ENCODE assay signal across 8 cellular contexts in genomic region chr19:17860331-17860992, GRCh38. TPM values are rescaled to one million over a fixed set of nuclear protein-coding genes. Genes with fewer than 3 reads are reported as not detected.
DNase-seq lines count a peak whose midpoint lies in the region; ATAC-seq, FAIRE-seq and TF ChIP-seq lines count a peak whose summit lies in the region.

No MANE protein-coding gene starts in this region.

- peak overlapping the region in 1 of 2 experiments; percentile 71 for H3K23ac ChIP-seq in mesenchymal stem cell (ENCODE audit: low read length in 2 of 2)

- H3K4me3 Mint-ChIP-seq in stimulated activated naive CD8-positive, alpha-beta T cell treated with anti-CD3 and anti-CD28 coated beads, Interleukin-15, Interleukin-2, amounts not matched to agents 100 ng/mL and 50 ng/mL, for 24 hours, result peak overlapping the region; percentile 99

- H3K14ac ChIP-seq in mesenchymal stem cell (ENCODE audit: low read length in 2 of 2), result no peak overlapping the region

- H3K36me3 Mint-ChIP-seq in stimulated activated naive CD8-positive, alpha-beta T cell treated with anti-CD3 and anti-CD28 coated beads, Interleukin-15, Interleukin-2, amounts not matched to agents 100 ng/mL and 50 ng/mL, for 24 hours (ENCODE audit: low read depth), result peaks cover 54% of the 10 kb centered on the region

- H3K36me3 ChIP-seq in K562 (ENCODE audit: control insufficient read depth, insufficient read depth, low read length) (peaks cover 48% of the 10 kb centered on the region), mesenchymal stem cell (ENCODE audit: control insufficient read depth in 1 of 2, insufficient read depth in 2 of 2, low read depth in 1 of 2, low read length in 2 of 2) (peaks cover 40 to 47% of the 10 kb centered on the region in 2 experiments)

- H3K27me3 Mint-ChIP-seq in stimulated activated naive CD8-positive, alpha-beta T cell treated with anti-CD3 and anti-CD28 coated beads, Interleukin-15, Interleukin-2, amounts not matched to agents 100 ng/mL and 50 ng/mL, for 24 hours, result no peaks in the 10 kb centered on the region

- peak overlapping the region; percentile 57 to 92 for H3K4ac ChIP-seq in mesenchymal stem cell (ENCODE audit: low read depth in 1 of 2, low read length in 2 of 2)

- H3K27me3 ChIP-seq in K562 (ENCODE audit: control insufficient read depth in 2 of 2, insufficient read depth in 2 of 2, low read length in 2 of 2) (no peaks in the 10 kb centered on the region), mesenchymal stem cell (ENCODE audit: control insufficient read depth in 1 of 2, insufficient read depth in 1 of 2, low read length in 2 of 2) (no peaks in the 10 kb centered on the region)

- FAIRE-seq in K562 (lab: Jason Lieb, UNC), result peak; percentile 32

- CTCF ChIA-PET in K562 (lab: Yijun Ruan, JAX; ENCODE audit: low intra/inter-chr PET ratio), result interaction anchor here (1.1 to 2.0 kb wide), 3 partner anchors 71 to 136 kb away, joined by 3 to 13 read pairs (median 7); partner anchors contain the start of gene CCDC124

- H3K9me1 ChIP-seq in K562 (ENCODE audit: control insufficient read depth, insufficient read depth, low read length), result peaks cover 3% of the 10 kb centered on the region

- ATAC-seq in stimulated activated naive CD8-positive, alpha-beta T cell treated with anti-CD3 and anti-CD28 coated beads, Interleukin-15, Interleukin-2, amounts not matched to agents 100 U/mL and 50 U/mL, for 24 hours, result no peak
- ATAC-seq in K562 (no peak), HG03045 (IDR thresholded peaks at IDR 0.05; ENCODE audit: unreplicated experiment) (no peak), GM19324 (IDR thresholded peaks at IDR 0.05; ENCODE audit: low FRiP score, unreplicated experiment) (no peak), GM18505 (IDR thresholded peaks at IDR 0.05; ENCODE audit: unreplicated experiment) (no peak)

- H2BK12ac ChIP-seq in mesenchymal stem cell (ENCODE audit: low read length in 2 of 2), result no peak overlapping the region

- H3K4me2 ChIP-seq in K562 (ENCODE audit: insufficient read depth, low read length), result peak overlapping the region; percentile 100
- peak overlapping the region; percentile 80 for H3K4me2 ChIP-seq in mesenchymal stem cell (ENCODE audit: low read length, poor library complexity, severe bottlenecking)

- H2BK120ac ChIP-seq in mesenchymal stem cell (ENCODE audit: low read depth, low read length), result no peak overlapping the region

- H3K27ac Mint-ChIP-seq in stimulated activated naive CD8-positive, alpha-beta T cell treated with anti-CD3 and anti-CD28 coated beads, Interleukin-15, Interleukin-2, amounts not matched to agents 100 ng/mL and 50 ng/mL, for 24 hours, result peak overlapping the region; percentile 100

- no peak; the same call in 1 of the 2 replicates for TF ChIP-seq POLR2A in K562 (conservative IDR thresholded peaks at IDR 0.05)
- TF ChIP-seq POLR2A in GM18505 (IDR thresholded peaks at IDR 0.05; ENCODE audit: borderline replicate concordance, extremely low read depth, insufficient read depth, insufficient read length), result no peak

- H4K20me1 ChIP-seq in K562 (replicated peaks; ENCODE audit: control insufficient read depth, insufficient read depth, low read length), result peaks cover 48% of the 10 kb centered on the region

- H2BK5ac ChIP-seq in mesenchymal stem cell (ENCODE audit: low read depth, low read length, poor library complexity, severe bottlenecking), result peak overlapping the region; percentile 86

- WGBS in K562 (ENCODE audit: insufficient coverage, low coverage, missing lambda C conversion rate), result under 1% methylated on average over 22 of the region's 22 CpGs
- WGBS in mesenchymal stem cell, result under 1% methylated on average over 21 of the region's 22 CpGs

- peak overlapping the region; percentile 35 for H4K8ac ChIP-seq in mesenchymal stem cell (ENCODE audit: low read length)

- POLR2A ChIA-PET in K562 (lab: Yijun Ruan, JAX), result interaction anchor here (0.6 to 4.0 kb wide), 15 partner anchors 10 to 1019 kb away, joined by 3 to 51 read pairs (median 3); partner anchors contain the start of genes CCDC124, JAK3 and SLC5A5

- peaks cover 52% of the 10 kb centered on the region for H3K4me1 Mint-ChIP-seq in stimulated activated naive CD8-positive, alpha-beta T cell treated with anti-CD3 and anti-CD28 coated beads, Interleukin-15, Interleukin-2, amounts not matched to agents 100 ng/mL and 50 ng/mL, for 24 hours (ENCODE audit: low read depth)

- intact Hi-C loops in K562 (cut with micrococcal nuclease), result loop anchor here (10.0 kb wide), 1 partner anchor 194 kb away; no protein-coding TSS in a partner anchor

- H3K4me3 ChIP-seq in K562, result peak overlapping the region; percentile 82
- peak overlapping the region; percentile 83 to 100 for H3K4me3 ChIP-seq in mesenchymal stem cell (ENCODE audit: insufficient read depth in 1 of 2, low read depth in 1 of 2, low read length in 2 of 2)

- no peak for TF ChIP-seq EP300 in K562 (IDR thresholded peaks at IDR 0.05; ENCODE audit: low read length)

- in situ Hi-C loops in K562 (cut with MboI), result no loop called here

- TF ChIP-seq RAD21 in K562 (CRISPR knock-in tag; conservative IDR thresholded peaks at IDR 0.05 in 1 of 2, IDR thresholded peaks at IDR 0.05 in 1 of 2), result no peak

- no peaks in the 10 kb centered on the region for H3K9me3 Mint-ChIP-seq in stimulated activated naive CD8-positive, alpha-beta T cell treated with anti-CD3 and anti-CD28 coated beads, Interleukin-15, Interleukin-2, amounts not matched to agents 100 ng/mL and 50 ng/mL, for 24 hours

- peak overlapping the region; percentile 46 for H4K91ac ChIP-seq in mesenchymal stem cell (ENCODE audit: low read length)

- H3K9ac ChIP-seq in K562 (ENCODE audit: insufficient read depth in 1 of 2, low read depth in 2 of 2, low read length in 2 of 2) (peak overlapping the region; percentile 99), mesenchymal stem cell (ENCODE audit: low read length) (peak overlapping the region; percentile 99)

- H3K27ac ChIP-seq in K562 (ENCODE audit: extremely low read depth, low read depth, low read length) (peak overlapping the region; percentile 91), mesenchymal stem cell (ENCODE audit: low read length, poor library complexity, severe bottlenecking) (peak overlapping the region; percentile 30)

- no peak overlapping the region for H2AFZ ChIP-seq in K562 (ENCODE audit: low read depth, low read length)
- no peak overlapping the region for H2AFZ ChIP-seq in mesenchymal stem cell (ENCODE audit: low read depth, low read length)

- BruUV-seq in K562 (replicated peaks; lab: Mats Ljungman, UMichigan), result TSS peak; percentile 55

- peak overlapping the region; percentile 68 to 89 for H3K18ac ChIP-seq in mesenchymal stem cell (ENCODE audit: low read depth in 1 of 2, low read length in 2 of 2)

- H3K4me1 ChIP-seq in K562 (replicated peaks in 1 of 2; ENCODE audit: control insufficient read depth in 2 of 2, insufficient read depth in 2 of 2, low read length in 2 of 2), result peaks cover 11 to 41% of the 10 kb centered on the region in 2 experiments; a peak in 4 of 5 replicates
- H3K4me1 ChIP-seq in mesenchymal stem cell (ENCODE audit: control insufficient read depth, insufficient read depth, low read depth, low read length), result peaks cover 25% of the 10 kb centered on the region

- H2BK15ac ChIP-seq in mesenchymal stem cell (ENCODE audit: low read depth, poor library complexity, severe bottlenecking), result no peak overlapping the region

- DNase-seq in stimulated activated naive CD8-positive, alpha-beta T cell treated with anti-CD3 and anti-CD28 coated beads, Interleukin-15, Interleukin-2, amounts not matched to agents 100 U/mL and 50 U/mL, for 24 hours, result no peak
- DNase-seq in K562 (ENCODE audit: extremely low read depth in 1 of 4, low spot score in 3 of 4) (peak in 3 of 4 experiments; percentile 37 to 49 (median 41)), mesenchymal stem cell (no peak), hepatic stellate cell (ENCODE audit: low spot score) (no peak)

- H3K79me1 ChIP-seq in mesenchymal stem cell (replicated peaks; ENCODE audit: low read length, poor library complexity, severe bottlenecking), result no peaks in the 10 kb centered on the region

- peaks cover 43% of the 10 kb centered on the region for H3K79me2 ChIP-seq in K562 (ENCODE audit: control insufficient read depth, insufficient read depth, low read length)

- no peak for TF ChIP-seq CTCF in K562 (IDR thresholded peaks at IDR 0.05 in 2 of 3, conservative IDR thresholded peaks at IDR 0.05 in 1 of 3; ENCODE audit: insufficient read depth in 2 of 3, low read depth in 1 of 3, low read length in 3 of 3)

- peak overlapping the region; percentile 72 for H2AK5ac ChIP-seq in mesenchymal stem cell (ENCODE audit: low read length, severe bottlenecking)

- no peaks in the 10 kb centered on the region for H3K9me3 ChIP-seq in K562 (replicated peaks; ENCODE audit: control insufficient read depth, insufficient read depth, low read depth, low read length)
- H3K9me3 ChIP-seq in mesenchymal stem cell (ENCODE audit: control insufficient read depth, low read length), result no peaks in the 10 kb centered on the region

RNA-seq across cellular contexts. Expression of gene RPL18A, which starts 0.8 kb away (rescaled TPM):
- 168 and 439 TPM in 2 replicates for total RNA-seq in K562 (2011; cell fraction: chromatin; rRNA removed; ENCODE audit: low replicate concordance)
- 698 and 878 TPM in 2 replicates for total RNA-seq in K562 (2011; cell fraction: nucleolus; rRNA removed)
- 586 and 897 TPM in 2 replicates for total RNA-seq in K562 (2011; cell fraction: nucleoplasm; rRNA removed)
- total RNA-seq in K562 (2014; rRNA removed) (2,735 and 3,133 TPM in 2 replicates), K562 (2014; rRNA removed; fragmentation: Illumina TruSeq; extraction: Trizol) (557 and 626 TPM in 2 replicates), K562 (2015; rRNA removed; fragmentation: Illumina TruSeq; extraction: Trizol) (1,801 and 1,895 TPM in 2 replicates), K562 (2021) (2,882 and 3,018 TPM in 2 replicates)
- polyA plus RNA-seq in K562 (2011; rRNA removed) (881 and 1,270 TPM in 2 replicates), K562 (2014; fragmentation: Illumina TruSeq; extraction: Trizol) (1,947 and 3,139 TPM in 2 replicates), K562 (2014; fragmentation: Nextera tagmentation; extraction: Ambion mirVana) (1,000 to 10,000 TPM; 1,130 to 1,273 TPM), K562 (2014; rRNA removed) (2,069 and 2,216 TPM in 2 replicates)
- 2,242 and 3,536 TPM in 2 replicates for polyA plus RNA-seq in K562 (2011; cell fraction: cytosol; rRNA removed)
- 920 and 1,021 TPM in 2 replicates for polyA plus RNA-seq in K562 (2011; cell fraction: nucleus; rRNA removed)
- polyA plus RNA-seq in K562 (2012), result 3,311 and 3,882 TPM in 2 replicates
- polyA minus RNA-seq in K562 (2011; rRNA and poly(A)+ RNA removed), result 348 and 383 TPM in 2 replicates
- polyA minus RNA-seq in K562 (2011; cell fraction: cytosol; rRNA and poly(A)+ RNA removed), result 1,225 and 1,878 TPM in 2 replicates
- 303 and 429 TPM in 2 replicates for polyA minus RNA-seq in K562 (2011; cell fraction: nucleus; rRNA and poly(A)+ RNA removed)
- 2,056 TPM for polyA plus RNA-seq in mesenchymal stem cell (2013, experiment 1 of 2)
- polyA plus RNA-seq in mesenchymal stem cell (2013, experiment 2 of 2), result 2,116 TPM

RNA-seq across cellular contexts. Expression of gene SLC5A5, which starts 11.3 kb away (rescaled TPM):
- total RNA-seq in K562 (2011; cell fraction: chromatin; rRNA removed; ENCODE audit: low replicate concordance), result 0.21 and 0.37 TPM in 2 replicates
- 0.39 and 0.50 TPM in 2 replicates for total RNA-seq in K562 (2011; cell fraction: nucleolus; rRNA removed)
- 0.29 and 0.38 TPM in 2 replicates for total RNA-seq in K562 (2011; cell fraction: nucleoplasm; rRNA removed)
- total RNA-seq in K562 (2014; rRNA removed), result 0.33 and 0.73 TPM in 2 replicates
- 0.13 and 0.18 TPM in 2 replicates for total RNA-seq in K562 (2014; rRNA removed; fragmentation: Illumina TruSeq; extraction: Trizol)
- 0.11 and 0.29 TPM in 2 replicates for total RNA-seq in K562 (2015; rRNA removed; fragmentation: Illumina TruSeq; extraction: Trizol)
- total RNA-seq in K562 (2021), result 0.25 and 0.29 TPM in 2 replicates
- polyA plus RNA-seq in K562 (2011; rRNA removed), result 0.05 and 0.20 TPM in 2 replicates
- 0.15 and 0.60 TPM in 2 replicates for polyA plus RNA-seq in K562 (2011; cell fraction: cytosol; rRNA removed)
- 0.08 and 0.18 TPM in 2 replicates for polyA plus RNA-seq in K562 (2011; cell fraction: nucleus; rRNA removed)
- polyA plus RNA-seq in K562 (2012), result 0.13 TPM in 1 of 2 replicates, not detected in the other
- 0.21 and 0.29 TPM in 2 replicates for polyA plus RNA-seq in K562 (2014; fragmentation: Illumina TruSeq; extraction: Trizol)
- under 1 TPM; 0.10 to 0.23 TPM for polyA plus RNA-seq in K562 (2014; fragmentation: Nextera tagmentation; extraction: Ambion mirVana)
- 0.09 and 0.38 TPM in 2 replicates for polyA plus RNA-seq in K562 (2014; rRNA removed)
- polyA minus RNA-seq in K562 (2011; rRNA and poly(A)+ RNA removed), result 0.15 and 0.32 TPM in 2 replicates
- polyA minus RNA-seq in K562 (2011; cell fraction: cytosol; rRNA and poly(A)+ RNA removed), result 0.86 TPM in 1 of 2 replicates, not detected in the other
- polyA minus RNA-seq in K562 (2011; cell fraction: nucleus; rRNA and poly(A)+ RNA removed), result 0.13 TPM in 1 of 2 replicates, not detected in the other
- not detected for polyA plus RNA-seq in mesenchymal stem cell (2013, experiment 1 of 2)
- polyA plus RNA-seq in mesenchymal stem cell (2013, experiment 2 of 2), result not detected

RNA-seq across cellular contexts. Expression of gene JAK3, which starts 12.7 kb away (rescaled TPM):
- 0.32 and 0.97 TPM in 2 replicates for total RNA-seq in K562 (2011; cell fraction: chromatin; rRNA removed; ENCODE audit: low replicate concordance)
- 0.50 and 0.66 TPM in 2 replicates for total RNA-seq in K562 (2011; cell fraction: nucleolus; rRNA removed)
- 0.53 and 0.66 TPM in 2 replicates for total RNA-seq in K562 (2011; cell fraction: nucleoplasm; rRNA removed)
- total RNA-seq in K562 (2014; rRNA removed) (0.12 and 0.14 TPM in 2 replicates), K562 (2014; rRNA removed; fragmentation: Illumina TruSeq; extraction: Trizol) (not detected in 2 replicates), K562 (2015; rRNA removed; fragmentation: Illumina TruSeq; extraction: Trizol) (0.04 TPM in 1 of 2 replicates, not detected in the other), K562 (2021) (0.18 and 0.47 TPM in 2 replicates)
- polyA plus RNA-seq in K562 (2011; rRNA removed) (0.13 and 0.28 TPM in 2 replicates), K562 (2014; fragmentation: Illumina TruSeq; extraction: Trizol) (0.04 and 0.14 TPM in 2 replicates), K562 (2014; fragmentation: Nextera tagmentation; extraction: Ambion mirVana) (under 1 TPM; 0.01 to 0.07 TPM), K562 (2014; rRNA removed) (0.04 and 0.07 TPM in 2 replicates)
- polyA plus RNA-seq in K562 (2011; cell fraction: cytosol; rRNA removed), result 0.21 TPM in 2 replicates
- polyA plus RNA-seq in K562 (2011; cell fraction: nucleus; rRNA removed), result 0.48 and 0.80 TPM in 2 replicates
- 0.10 and 0.14 TPM in 2 replicates for polyA plus RNA-seq in K562 (2012)
- 0.04 and 0.06 TPM in 2 replicates for polyA minus RNA-seq in K562 (2011; rRNA and poly(A)+ RNA removed)
- 0.19 TPM in 1 of 2 replicates, not detected in the other for polyA minus RNA-seq in K562 (2011; cell fraction: cytosol; rRNA and poly(A)+ RNA removed)
- polyA minus RNA-seq in K562 (2011; cell fraction: nucleus; rRNA and poly(A)+ RNA removed), result 0.22 and 0.54 TPM in 2 replicates
- polyA plus RNA-seq in mesenchymal stem cell (2013, experiment 1 of 2), result 3.5 TPM
- 3.3 TPM for polyA plus RNA-seq in mesenchymal stem cell (2013, experiment 2 of 2)

RNA-seq across cellular contexts. Expression of gene INSL3, which starts 39.1 kb away (rescaled TPM):
- not detected in 2 replicates for total RNA-seq in K562 (2011; cell fraction: chromatin; rRNA removed; ENCODE audit: low replicate concordance)
- not detected in 2 replicates for total RNA-seq in K562 (2011; cell fraction: nucleolus; rRNA removed)
- not detected in 2 replicates for total RNA-seq in K562 (2011; cell fraction: nucleoplasm; rRNA removed)
- total RNA-seq in K562 (2014; rRNA removed), result not detected in 2 replicates
- not detected in 2 replicates for total RNA-seq in K562 (2014; rRNA removed; fragmentation: Illumina TruSeq; extraction: Trizol)
- total RNA-seq in K562 (2015; rRNA removed; fragmentation: Illumina TruSeq; extraction: Trizol), result not detected in 2 replicates
- total RNA-seq in K562 (2021), result not detected in 2 replicates
- not detected in 2 replicates for polyA plus RNA-seq in K562 (2011; rRNA removed)
- polyA plus RNA-seq in K562 (2011; cell fraction: cytosol; rRNA removed), result not detected in 2 replicates
- not detected in 2 replicates for polyA plus RNA-seq in K562 (2011; cell fraction: nucleus; rRNA removed)
- not detected in 2 replicates for polyA plus RNA-seq in K562 (2012)
- not detected in 2 replicates for polyA plus RNA-seq in K562 (2014; fragmentation: Illumina TruSeq; extraction: Trizol)
- polyA plus RNA-seq in K562 (2014; fragmentation: Nextera tagmentation; extraction: Ambion mirVana), result not detected
- not detected in 2 replicates for polyA plus RNA-seq in K562 (2014; rRNA removed)
- polyA minus RNA-seq in K562 (2011; rRNA and poly(A)+ RNA removed), result not detected in 2 replicates
- polyA minus RNA-seq in K562 (2011; cell fraction: cytosol; rRNA and poly(A)+ RNA removed), result not detected in 2 replicates
- not detected in 2 replicates for polyA minus RNA-seq in K562 (2011; cell fraction: nucleus; rRNA and poly(A)+ RNA removed)
- 0.15 TPM for polyA plus RNA-seq in mesenchymal stem cell (2013, experiment 1 of 2)
- polyA plus RNA-seq in mesenchymal stem cell (2013, experiment 2 of 2), result 0.33 TPM

Comparison
In these comparisons a context has a peak if more than half of its experiments do, and no peak if none do; other contexts are left out.
1. DNase-seq: peak in K562 (3 of 4); none in stimulated activated naive CD8-positive, alpha-beta T cell treated with anti-CD3 and anti-CD28 coated beads, Interleukin-15, Interleukin-2, amounts not matched to agents 100 U/mL and 50 U/mL, for 24 hours (single experiment), mesenchymal stem cell (single experiment) and hepatic stellate cell (single experiment).